ENCODE assay signal across 11 cellular contexts in genomic region chr7:98110249-98111022, GRCh38. TPM values are rescaled to one million over a fixed set of nuclear protein-coding genes. Genes with fewer than 3 reads are reported as not detected.
DNase-seq lines count a peak whose midpoint lies in the region; ATAC-seq and TF ChIP-seq lines count a peak whose summit lies in the region.
"Had no signal": no experiment of that assay in that cellular context is flagged by ENCODE, and none has a peak within 500 bp of the region (broad histone marks: within the 10 kb centered on the region; RNA-seq: fewer than 3 reads in every experiment).

No MANE protein-coding gene starts in this region.

- H3K9me3 Mint-ChIP-seq in GM23338 = no peaks in the 10 kb centered on the region; the same call in 2 of the 3 replicates
- no peaks in the 10 kb centered on the region for H3K9me3 Mint-ChIP-seq in T-helper 2 cell treated with Interferon-gamma antibody and Interleukin-4, amounts not matched to agents 5 μg/mL and 100 μg/mL, for 36 hours
- H3K9me3 Mint-ChIP-seq in activated CD4-positive, alpha-beta T cell treated with anti-CD3 and anti-CD28 coated beads for 36 hours (ENCODE audit: low read depth) = peaks cover 3% of the 10 kb centered on the region

- intact Hi-C loops in activated CD4-positive, alpha-beta T cell treated with anti-CD3 and anti-CD28 coated beads for 36 hours (cut with DNase I, micrococcal nuclease) = no loop called here

- peaks cover 53% of the 10 kb centered on the region for H4K20me1 ChIP-seq in GM23338 (replicated peaks; ENCODE audit: insufficient read depth)

- H3K4me3 Mint-ChIP-seq in GM23338 = peak overlapping the region; percentile 55
- H3K4me3 Mint-ChIP-seq in T-helper 2 cell treated with Interferon-gamma antibody and Interleukin-4, amounts not matched to agents 5 μg/mL and 100 μg/mL, for 36 hours = no peak overlapping the region
- no peak overlapping the region for H3K4me3 Mint-ChIP-seq in activated CD4-positive, alpha-beta T cell treated with anti-CD3 and anti-CD28 coated beads for 36 hours
- H3K4me3 Mint-ChIP-seq: natural killer cell treated with Interleukin-12 subunit alpha and Interleukin-12 subunit beta and Interleukin-15 and Interleukin-18, amount 100 ng/mL, for 72 hours had no signal

- H3K9me3 ChIP-seq in SK-N-MC (ENCODE audit: low read depth, low read length) = no peaks in the 10 kb centered on the region
- H3K9me3 ChIP-seq: tibial nerve had no signal

- peak; percentile 53 for DNase-seq in GM23338 (ENCODE audit: low spot score)
- DNase-seq in SK-N-MC (ENCODE audit: low read depth, low spot score) = no peak
- DNase-seq in glomerular visceral epithelial cell (ENCODE audit: extremely low spot score) = peak; percentile 39
- DNase-seq in mucosa of gallbladder (ENCODE audit: low spot score) = peak; percentile 75
- no peak for DNase-seq in COLO829 (ENCODE audit: low spot score)
- no peak for DNase-seq in GM03348 (ENCODE audit: low spot score)
- no peak for DNase-seq in T-helper 2 cell treated with Interferon-gamma antibody and Interleukin-4, amounts not matched to agents 5 μg/mL and 100 μg/mL, for 36 hours (ENCODE audit: low spot score)
- DNase-seq in activated CD4-positive, alpha-beta T cell treated with anti-CD3 and anti-CD28 coated beads for 36 hours = no peak
- DNase-seq: activated CD4-positive, alpha-beta T cell treated with anti-CD3 and anti-CD28 coated beads, Interleukin-2, amount 50 U/mL, for 4 hours had no signal

- H3F3A ChIP-seq in GM23338 (replicated peaks; ENCODE audit: low read depth) = no peaks in the 10 kb centered on the region

- H3K36me3 Mint-ChIP-seq in GM23338 (ENCODE audit: low read depth) = peaks cover 3% of the 10 kb centered on the region; the same call in 2 of the 3 replicates
- H3K36me3 Mint-ChIP-seq in T-helper 2 cell treated with Interferon-gamma antibody and Interleukin-4, amounts not matched to agents 5 μg/mL and 100 μg/mL, for 36 hours (ENCODE audit: low read depth) = peaks cover 9% of the 10 kb centered on the region
- H3K36me3 Mint-ChIP-seq in activated CD4-positive, alpha-beta T cell treated with anti-CD3 and anti-CD28 coated beads for 36 hours (ENCODE audit: low read depth) = peaks cover 13% of the 10 kb centered on the region

- peak; percentile 52 for ATAC-seq in GM23338
- no peak for ATAC-seq in activated CD4-positive, alpha-beta T cell treated with anti-CD3 and anti-CD28 coated beads for 36 hours
- ATAC-seq: natural killer cell treated with Interleukin-12 subunit alpha and Interleukin-12 subunit beta and Interleukin-15 and Interleukin-18, amount 100 ng/mL, for 72 hours had no signal

- POLR2A ChIA-PET in activated CD4-positive, alpha-beta T cell treated with anti-CD3 and anti-CD28 coated beads for 36 hours (lab: Charles Lee) = interaction anchor here (0.9 to 1.5 kb wide), 3 partner anchors 8 to 19 kb away, joined by 3 to 7 read pairs (median 4); no protein-coding TSS in a partner anchor

- H3K27me3 Mint-ChIP-seq in GM23338 (ENCODE audit: insufficient read depth, low read depth, poor library complexity) = peaks cover 7% of the 10 kb centered on the region
- no peaks in the 10 kb centered on the region for H3K27me3 Mint-ChIP-seq in T-helper 2 cell treated with Interferon-gamma antibody and Interleukin-4, amounts not matched to agents 5 μg/mL and 100 μg/mL, for 36 hours (ENCODE audit: low read depth)
- H3K27me3 Mint-ChIP-seq in activated CD4-positive, alpha-beta T cell treated with anti-CD3 and anti-CD28 coated beads for 36 hours = no peaks in the 10 kb centered on the region
- H3K27me3 Mint-ChIP-seq: natural killer cell treated with Interleukin-12 subunit alpha and Interleukin-12 subunit beta and Interleukin-15 and Interleukin-18, amount 100 ng/mL, for 72 hours had no signal

- H3K27ac Mint-ChIP-seq in GM23338 = peak overlapping the region; percentile 19; the same call in 1 of the 2 replicates
- no peak overlapping the region for H3K27ac Mint-ChIP-seq in T-helper 2 cell treated with Interferon-gamma antibody and Interleukin-4, amounts not matched to agents 5 μg/mL and 100 μg/mL, for 36 hours
- no peak overlapping the region for H3K27ac Mint-ChIP-seq in activated CD4-positive, alpha-beta T cell treated with anti-CD3 and anti-CD28 coated beads for 36 hours
- H3K27ac Mint-ChIP-seq: natural killer cell treated with Interleukin-12 subunit alpha and Interleukin-12 subunit beta and Interleukin-15 and Interleukin-18, amount 100 ng/mL, for 72 hours had no signal

- peak overlapping the region; percentile 64 for H3K4me2 ChIP-seq in GM23338

- no peak for TF ChIP-seq CTCF in GM23338 (conservative IDR thresholded peaks at IDR 0.05; ENCODE audit: low read depth in 2 of 2)

- peak overlapping the region; percentile 67 for H3K27ac ChIP-seq in GM23338 (ENCODE audit: low read depth)
- H3K27ac ChIP-seq in SK-N-MC = 0 out of 2 replicates have a peak overlapping the region, but pooled peaks have one; percentile 40

- no peaks in the 10 kb centered on the region for H3K9me2 ChIP-seq in GM23338 (ENCODE audit: insufficient read depth)

- H3K4me1 ChIP-seq in GM23338 (ENCODE audit: insufficient read depth) = peaks cover 24% of the 10 kb centered on the region

- no peaks in the 10 kb centered on the region for H3K27me3 ChIP-seq in GM23338 (ENCODE audit: insufficient read depth)
- H3K27me3 ChIP-seq: tibial nerve had no signal

- CTCF ChIA-PET in activated CD4-positive, alpha-beta T cell treated with anti-CD3 and anti-CD28 coated beads for 36 hours (lab: Charles Lee) = interaction anchor here (0.5 to 1.8 kb wide), 10 partner anchors 9 to 271 kb away, joined by 3 to 10 read pairs (median 4); no protein-coding TSS in a partner anchor

- H3K4me3 ChIP-seq in GM23338 = peak overlapping the region; percentile 18
- H3K4me3 ChIP-seq in SK-N-MC = peak overlapping the region; percentile 37; the same call in 1 of the 2 replicates
- H3K4me3 ChIP-seq: tibial nerve had no signal

- H3K36me3 ChIP-seq in GM23338 (ENCODE audit: insufficient read depth) (no peaks in the 10 kb centered on the region), SK-N-MC (ENCODE audit: insufficient read depth, low read length) (no peaks in the 10 kb centered on the region)
- H3K36me3 ChIP-seq: tibial nerve had no signal

- peak overlapping the region; percentile 34 for H3K9ac ChIP-seq in SK-N-MC (ENCODE audit: insufficient read length)

- H2AFZ ChIP-seq in GM23338 = no peak overlapping the region

- H3K79me2 ChIP-seq in GM23338 (replicated peaks; ENCODE audit: insufficient read depth) = peaks cover 82% of the 10 kb centered on the region

- peaks cover 47% of the 10 kb centered on the region for H3K4me1 Mint-ChIP-seq in GM23338
- peaks cover 23% of the 10 kb centered on the region for H3K4me1 Mint-ChIP-seq in T-helper 2 cell treated with Interferon-gamma antibody and Interleukin-4, amounts not matched to agents 5 μg/mL and 100 μg/mL, for 36 hours (ENCODE audit: low read depth)
- peaks cover 54% of the 10 kb centered on the region for H3K4me1 Mint-ChIP-seq in activated CD4-positive, alpha-beta T cell treated with anti-CD3 and anti-CD28 coated beads for 36 hours

TF ChIP-seq in GM23338, 12 proteins besides CTCF, POLR2A, EP300 and RAD21 (continues in another document):
- TF ChIP-seq JUNB (IDR thresholded peaks at IDR 0.05; ENCODE audit: unreplicated experiment) = no peak
- no peak for TF ChIP-seq CREB1 (CRISPR knock-in tag; IDR thresholded peaks at IDR 0.05; ENCODE audit: low read depth)
- no peak for TF ChIP-seq STAT1 (IDR thresholded peaks at IDR 0.05; ENCODE audit: unreplicated experiment)
- TF ChIP-seq ETS1 (IDR thresholded peaks at IDR 0.05) = no peak
- no peak for TF ChIP-seq ZNF331 (CRISPR knock-in tag; IDR thresholded peaks at IDR 0.05; ENCODE audit: low read depth)
- no peak for TF ChIP-seq EZH2phosphoT487 (IDR thresholded peaks at IDR 0.05; ENCODE audit: unreplicated experiment)

RNA-seq across cellular contexts. Expression of gene LMTK2, which starts 3.8 kb away (rescaled TPM):
- total RNA-seq in GM23338 (2014; rRNA removed; shearing (Covaris generic)) = 26.8 and 30.8 TPM in 2 replicates
- 6.1 and 6.5 TPM in 2 replicates for polyA plus RNA-seq in GM23338 (2016; fragmentation: Nextera tagmentation; extraction: Ambion mirVana)
- 31.2 TPM for total RNA-seq in mucosa of gallbladder
- 10 to 100 TPM in 1 of 2 experiments, 1 to 10 TPM in 1; 10.0 to 16.9 TPM for total RNA-seq in activated CD4-positive, alpha-beta T cell treated with anti-CD3 and anti-CD28 coated beads for 36 hours

Comparison
In these comparisons a context has a peak if more than half of its experiments do, and no peak if none do; other contexts are left out.
1. DNase-seq: peak in GM23338 (single experiment), glomerular visceral epithelial cell (single experiment) and mucosa of gallbladder (single experiment); none in SK-N-MC (single experiment), COLO829 (single experiment), GM03348 (single experiment), T-helper 2 cell treated with Interferon-gamma antibody and Interleukin-4, amounts not matched to agents 5 μg/mL and 100 μg/mL, for 36 hours (single experiment) and activated CD4-positive, alpha-beta T cell treated with anti-CD3 and anti-CD28 coated beads for 36 hours (single experiment).